ENCODE assay signal across 9 cellular contexts in the genomic region with DNA sequence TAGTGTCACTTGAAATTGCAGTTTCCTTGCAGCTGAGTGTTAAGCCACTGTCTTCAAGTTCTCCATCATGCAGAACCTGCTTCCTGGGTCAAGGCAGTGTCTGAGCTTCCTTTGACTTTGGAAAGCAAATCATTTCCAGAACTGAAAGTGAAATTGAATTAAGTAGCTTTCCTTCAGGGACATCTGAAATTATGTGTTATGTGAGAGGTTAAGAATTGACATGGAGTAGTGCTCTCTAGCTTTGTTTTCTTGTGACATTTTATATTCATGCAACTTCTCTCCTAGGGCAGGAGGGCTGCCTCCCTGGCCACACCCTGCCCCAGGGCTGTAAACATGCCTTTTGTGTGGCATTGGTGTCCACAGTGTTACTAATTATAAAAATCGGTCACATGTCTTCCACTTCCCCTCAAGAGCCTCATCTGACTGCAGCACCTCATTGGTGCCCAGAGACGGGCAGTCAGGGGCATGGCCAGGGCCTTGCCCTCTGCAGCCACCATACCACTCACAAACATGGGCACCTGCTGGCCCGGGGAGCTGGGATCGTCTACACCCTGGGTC. TPM values are rescaled to one million over a fixed set of nuclear protein-coding genes. Genes with fewer than 3 reads are reported as not detected.
A peak's percentile ranks its signal among the peaks of the same experiment; 100 is the strongest.
DNase-seq lines count a peak whose midpoint lies in the region; ATAC-seq and TF ChIP-seq lines count a peak whose summit lies in the region.
"Had no signal": no experiment of that assay in that cellular context is flagged by ENCODE, and none has a peak within 500 bp of the region (broad histone marks: within the 10 kb centered on the region; RNA-seq: fewer than 3 reads in every experiment).

No MANE protein-coding gene starts in this region.

- H3K36me3 ChIP-seq in spleen = peaks cover 0 to 49% (median 25%) of the 10 kb centered on the region in 6 donors

- peak overlapping the region; percentile 36 to 83 (median 76) for H3K27ac ChIP-seq in spleen
- H3K27ac ChIP-seq: 22Rv1 had no signal

- TF ChIP-seq CTCF in epithelial cell of esophagus (IDR thresholded peaks at IDR 0.05; ENCODE audit: insufficient read depth, low read depth, low read length, missing control alignments) (no peak), spleen (IDR thresholded peaks at IDR 0.05 in 8 of 11, conservative IDR thresholded peaks at IDR 0.05 in 3 of 11) (no peak)

- peak; percentile 42 for DNase-seq in DMS53 (lab: John Stamatoyannopoulos, UW)
- DNase-seq in DMS53 treated with DMSO at 0.1 percent for 48 hours (lab: John Stamatoyannopoulos, UW; ENCODE audit: unreplicated experiment) = no peak
- peak; percentile 43 for DNase-seq in NCI-H2029 (lab: John Stamatoyannopoulos, UW)
- DNase-seq in epithelial cell of esophagus (ENCODE audit: low read depth) = peak; percentile 12
- peak; percentile 79 for DNase-seq in spleen
- no peak for DNase-seq in AG08395 (ENCODE audit: low spot score)
- no peak for DNase-seq in stimulated activated CD4-positive, alpha-beta T cell treated with anti-CD3 and anti-CD28 coated beads, Interleukin-1b, Interleukin-23, amount 100 ng/mL, for 48 hours

- H3K4me1 ChIP-seq in spleen = peaks cover 14 to 71% (median 48%) of the 10 kb centered on the region in 6 donors

- TF ChIP-seq POLR2A in spleen (IDR thresholded peaks at IDR 0.05) = no peak

- intact Hi-C loops in spleen (cut with DNase I; ENCODE audit: low total_unique reads) = no loop called here

- no peaks in the 10 kb centered on the region for H3K27me3 ChIP-seq in spleen (replicated peaks in 1 of 7)

- H3K4me3 ChIP-seq in epithelial cell of esophagus (ENCODE audit: low read length) (no peak overlapping the region), spleen (peak overlapping the region in 4 of 8 donors; percentile 4 to 46 (median 10))

- peak; percentile 70 for ATAC-seq in HG02610 (IDR thresholded peaks at IDR 0.05; ENCODE audit: unreplicated experiment)

- 20 to 31% (median 24%) methylated on average over 4 of the region's 4 CpGs for WGBS in spleen, 5 donors

- peaks cover 0 to 14% (median 7%) of the 10 kb centered on the region in 8 donors for H3K9me3 ChIP-seq in spleen

RNA-seq across cellular contexts. Expression of gene RAB12, which starts 14.4 kb away (rescaled TPM):
- total RNA-seq in spleen = 10 to 100 TPM; 33.4 to 56.5 (median 47.5) TPM
- 10 to 100 TPM; 26.0 to 33.5 (median 28.9) TPM for polyA plus RNA-seq in spleen

Comparison
In these comparisons a context has a peak if more than half of its experiments do, and no peak if none do; other contexts are left out.
1. DNase-seq: peak in DMS53 (single experiment), NCI-H2029 (single experiment), epithelial cell of esophagus (single experiment) and spleen (single experiment); none in DMS53 treated with DMSO at 0.1 percent for 48 hours (single experiment), AG08395 (single experiment) and stimulated activated CD4-positive, alpha-beta T cell treated with anti-CD3 and anti-CD28 coated beads, Interleukin-1b, Interleukin-23, amount 100 ng/mL, for 48 hours (single experiment).